In genomic region chrX:74523224-74523623, GRCh38 we compare ENCODE assay signal across 18 cellular contexts.
"Had no signal": no experiment of that assay in that cellular context is flagged by ENCODE, and none has a peak within 500 bp of the region (broad histone marks: within the 10 kb centered on the region; RNA-seq: fewer than 3 reads in every experiment).

No MANE protein-coding gene starts in this region.

- H3K4me3 ChIP-seq: esophagus muscularis mucosa, left lung, mucosa of descending colon, pancreas, tibial artery had no signal

- H3K9me3 ChIP-seq: esophagus muscularis mucosa, left lung, mucosa of descending colon, pancreas, tibial artery had no signal

- ATAC-seq: activated T-cell treated with anti-CD3 and anti-CD28 coated beads, Interleukin-2, amount 50 U/mL, for 72 hours; mucosa of descending colon; pancreas had no signal

- H3K27ac ChIP-seq: pancreas had no signal

- H3K36me3 ChIP-seq: esophagus muscularis mucosa, left lung, pancreas, tibial artery had no signal

- H3K27me3 ChIP-seq: esophagus muscularis mucosa, left lung, pancreas, tibial artery had no signal

- H3K4me1 ChIP-seq: esophagus muscularis mucosa, left lung, pancreas, tibial artery had no signal

- DNase-seq: activated CD4-positive, alpha-beta T cell treated with anti-CD3 and anti-CD28 coated beads, Interleukin-2, amount 50 U/mL, for 4 hours; activated effector memory CD4-positive, alpha-beta T cell treated with anti-CD3 and anti-CD28 coated beads, Interleukin-2, amount 50 U/mL, for 16 hours; activated naive CD4-positive, alpha-beta T cell treated with anti-CD3 and anti-CD28 coated beads, Interleukin-2, amount 50 U/mL, for 16 hours; activated T-cell treated with anti-CD3 and anti-CD28 coated beads, Interleukin-2, amount 50 U/mL, for 72 hours; effector memory CD4-positive, alpha-beta T cell; foreskin melanocyte; glutamatergic neuron; kidney; left lung; mucosa of descending colon; naive B cell; pancreas; stimulated activated CD4-positive, alpha-beta T cell treated with anti-CD3 and anti-CD28 coated beads, Interleukin-12 subunit alpha, Interleukin-12 subunit beta, amount 100 ng/mL, for 4 hours; stimulated activated CD4-positive, alpha-beta T cell treated with anti-CD3 and anti-CD28 coated beads, Interleukin-1b, Interleukin-23, amount 100 ng/mL, for 48 hours; stimulated activated naive CD4-positive, alpha-beta T cell treated with Interleukin-2 at 50 U/mL for 16 hours; substantia nigra; tibial artery had no signal
